In genomic region chr4:10762541-10762940, GRCh38 we compare ENCODE assay signal across 12 cellular contexts.
DNase-seq lines count a peak whose midpoint lies in the region; ATAC-seq and TF ChIP-seq lines count a peak whose summit lies in the region.
"Had no signal": no experiment of that assay in that cellular context is flagged by ENCODE, and none has a peak within 500 bp of the region (broad histone marks: within the 10 kb centered on the region; RNA-seq: fewer than 3 reads in every experiment).

No MANE protein-coding gene starts in this region.

- no peaks in the 10 kb centered on the region for H3F3A ChIP-seq in PC-3 (ENCODE audit: low read length, unreplicated experiment)

- intact Hi-C loops in MCF 10A (cut with micrococcal nuclease), result no loop called here
- intact Hi-C loops in mammary epithelial cell (cut with micrococcal nuclease), result no loop called here
- intact Hi-C loops in PC-3 (cut with micrococcal nuclease), result no loop called here
- intact Hi-C loops in prostate gland (cut with DNase I), result no loop called here

- BruUV-seq in MCF 10A (replicated peaks; lab: Mats Ljungman, UMichigan) (no TSS peak), mammary epithelial cell (replicated peaks; lab: Mats Ljungman, UMichigan) (no TSS peak), PC-3 (replicated peaks; lab: Mats Ljungman, UMichigan) (no TSS peak)

- H3K36me3 Mint-ChIP-seq in MCF 10A (ENCODE audit: insufficient read depth, unreplicated experiment), result no peaks in the 10 kb centered on the region

- no peak overlapping the region for H3K4me3 Mint-ChIP-seq in MCF 10A (ENCODE audit: unreplicated experiment)
- H3K4me3 Mint-ChIP-seq: activated T-helper 1 cell treated with anti-CD3 and anti-CD28 coated beads, Interleukin-12 subunit alpha, Interleukin-12 subunit beta, Interleukin-2, Interleukin-4 antibody, amounts not matched to agents 30 ng/mL and 10 ng/mL and 1 ng/mL, durations not matched to agents 14 hours and 24 hours and 36 hours had no signal

- no peaks in the 10 kb centered on the region for H4K20me1 ChIP-seq in mammary epithelial cell (ENCODE audit: insufficient read depth, low read length)
- no peaks in the 10 kb centered on the region for H4K20me1 ChIP-seq in PC-3 (ENCODE audit: low read length)

- H3K4me2 ChIP-seq in mammary epithelial cell (ENCODE audit: insufficient read depth, low read depth, low read length) (no peak overlapping the region), PC-3 (ENCODE audit: low read length) (no peak overlapping the region)

- H3K36me3 ChIP-seq in mammary epithelial cell (ENCODE audit: insufficient read depth, low read length) (no peaks in the 10 kb centered on the region), PC-3 (ENCODE audit: low read depth, low read length) (no peaks in the 10 kb centered on the region), prostate gland (no peaks in the 10 kb centered on the region)
- H3K36me3 ChIP-seq: transverse colon had no signal

- H3K27ac ChIP-seq in mammary epithelial cell (ENCODE audit: insufficient read depth, low read depth, low read length) (no peak overlapping the region), PC-3 (ENCODE audit: low read length) (no peak overlapping the region), foreskin keratinocyte (no peak overlapping the region), prostate gland (no peak overlapping the region)

- dilution Hi-C loops in mammary epithelial cell (cut with HindIII; ENCODE audit: low sequenced_read_pairs), result no loop called here

- CTCF ChIA-PET in MCF 10A (lab: Yijun Ruan, JAX), result no interaction called here
- CTCF ChIA-PET in mammary epithelial cell (lab: Charles Lee; ENCODE audit: low non-redundant PET), result no interaction called here
- CTCF ChIA-PET in PC-3 (lab: Charles Lee), result no interaction called here

- H3K9me3 ChIP-seq in mammary epithelial cell (replicated peaks; ENCODE audit: insufficient read depth, low read length) (no peaks in the 10 kb centered on the region), PC-3 (ENCODE audit: low read length) (no peaks in the 10 kb centered on the region), prostate gland (no peaks in the 10 kb centered on the region)
- H3K9me3 ChIP-seq: transverse colon had no signal

- no peaks in the 10 kb centered on the region for H3K4me1 Mint-ChIP-seq in MCF 10A (ENCODE audit: insufficient read depth, unreplicated experiment)

- WGBS in mammary epithelial cell (ENCODE audit: low coverage, missing lambda C conversion rate), result 83% methylated on average over 4 of the region's 4 CpGs
- 68% methylated on average over 4 of the region's 4 CpGs for WGBS in prostate gland

- no peak for TF ChIP-seq POLR2A in prostate gland (IDR thresholded peaks at IDR 0.05)

- H3K9me2 ChIP-seq in PC-3 (replicated peaks; ENCODE audit: low read length), result no peaks in the 10 kb centered on the region

- H3K9ac ChIP-seq in mammary epithelial cell (ENCODE audit: insufficient read depth, low read length), result no peak overlapping the region
- H3K9ac ChIP-seq in PC-3 (ENCODE audit: low read length), result no peak overlapping the region

- H3K9me3 Mint-ChIP-seq in MCF 10A (ENCODE audit: unreplicated experiment), result peaks cover 66% of the 10 kb centered on the region

- H2AFZ ChIP-seq in mammary epithelial cell (ENCODE audit: low read depth, low read length) (no peak overlapping the region), PC-3 (ENCODE audit: low read length) (no peak overlapping the region)

- ATAC-seq in PC-3 (no peak), foreskin keratinocyte (peak; percentile 42), HG03196 (IDR thresholded peaks at IDR 0.05; ENCODE audit: unreplicated experiment) (no peak), HG02678 (IDR thresholded peaks at IDR 0.05; ENCODE audit: unreplicated experiment) (no peak)
- ATAC-seq: HepG2 had no signal

- H3K27me3 Mint-ChIP-seq in MCF 10A (ENCODE audit: insufficient read depth, unreplicated experiment), result no peaks in the 10 kb centered on the region

- DNase-seq in MCF 10A (ENCODE audit: unreplicated experiment), result peak; percentile 74
- DNase-seq in mammary epithelial cell, result no peak
- peak; percentile 53 for DNase-seq in PC-3
- DNase-seq in foreskin keratinocyte, result peak in 1 of 2 donors; percentile 29
- no peak for DNase-seq in prostate gland (ENCODE audit: low spot score)
- no peak for DNase-seq in hepatic stellate cell (ENCODE audit: low spot score)
- DNase-seq: ACHN, transverse colon had no signal

- no peak overlapping the region for H3K27ac Mint-ChIP-seq in MCF 10A (ENCODE audit: low read depth, unreplicated experiment)
- H3K27ac Mint-ChIP-seq: activated T-helper 1 cell treated with anti-CD3 and anti-CD28 coated beads, Interleukin-12 subunit alpha, Interleukin-12 subunit beta, Interleukin-2, Interleukin-4 antibody, amounts not matched to agents 30 ng/mL and 10 ng/mL and 1 ng/mL, durations not matched to agents 14 hours and 24 hours and 36 hours had no signal

- POLR2A ChIA-PET in MCF 10A (lab: Yijun Ruan, JAX), result interaction anchor here (1.3 kb wide), 1 partner anchor 80 kb away, joined by 3 read pairs; no protein-coding TSS in a partner anchor
- POLR2A ChIA-PET in PC-3 (lab: Charles Lee; ENCODE audit: unreplicated experiment), result no interaction called here

- H3K4me1 ChIP-seq in mammary epithelial cell (ENCODE audit: insufficient read depth, low read length), result no peaks in the 10 kb centered on the region
- H3K4me1 ChIP-seq in PC-3 (ENCODE audit: insufficient read depth, low read length), result no peaks in the 10 kb centered on the region; the same call in 1 of the 2 replicates
- H3K4me1 ChIP-seq in foreskin keratinocyte, result no peaks in the 10 kb centered on the region
- no peaks in the 10 kb centered on the region for H3K4me1 ChIP-seq in prostate gland (replicated peaks)
- H3K4me1 ChIP-seq: transverse colon had no signal

- no peaks in the 10 kb centered on the region for H3K27me3 ChIP-seq in mammary epithelial cell (ENCODE audit: insufficient read depth, low read length)
- no peaks in the 10 kb centered on the region for H3K27me3 ChIP-seq in PC-3 (ENCODE audit: low read length)
- no peaks in the 10 kb centered on the region for H3K27me3 ChIP-seq in foreskin keratinocyte
- no peaks in the 10 kb centered on the region for H3K27me3 ChIP-seq in prostate gland (replicated peaks; ENCODE audit: insufficient read depth)
- H3K27me3 ChIP-seq: transverse colon had no signal

- no peak overlapping the region for H3K4me3 ChIP-seq in mammary epithelial cell (replicated peaks in 1 of 3; ENCODE audit: insufficient read depth in 1 of 3, low read depth in 2 of 3, low read length in 3 of 3)
- H3K4me3 ChIP-seq in PC-3 (ENCODE audit: low read length), result no peak overlapping the region
- H3K4me3 ChIP-seq in prostate gland, result no peak overlapping the region
- H3K4me3 ChIP-seq: transverse colon had no signal

- H3K79me2 ChIP-seq in mammary epithelial cell (ENCODE audit: insufficient read depth, low read length) (no peaks in the 10 kb centered on the region), PC-3 (ENCODE audit: low read length) (no peaks in the 10 kb centered on the region)

- TF ChIP-seq CTCF in MCF 10A (IDR thresholded peaks at IDR 0.05; ENCODE audit: unreplicated experiment) (no peak), mammary epithelial cell (conservative IDR thresholded peaks at IDR 0.05 in 1 of 2, IDR thresholded peaks at IDR 0.05 in 1 of 2; ENCODE audit: extremely low read depth in 1 of 2, insufficient read depth in 1 of 2, low read depth in 1 of 2, low read length in 2 of 2) (no peak), PC-3 (conservative IDR thresholded peaks at IDR 0.05; ENCODE audit: low read depth, low read length) (no peak), foreskin keratinocyte (conservative IDR thresholded peaks at IDR 0.05) (no peak), prostate gland (IDR thresholded peaks at IDR 0.05) (no peak)

- in situ Hi-C loops in mammary epithelial cell (cut with MboI; ENCODE audit: low sequenced_read_pairs in 2 of 2), result no loop called here

Comparison
In these comparisons a context has a peak if more than half of its experiments do, and no peak if none do; other contexts are left out.
1. DNase-seq: peak in MCF 10A (single experiment) and PC-3 (single experiment); none in mammary epithelial cell (single experiment), prostate gland (single experiment) and hepatic stellate cell (single experiment).